Comparison of ENCODE assay signal across 11 cellular contexts in genomic region chr20:48684501-48685041, GRCh38.
DNase-seq lines count a peak whose midpoint lies in the region; ATAC-seq and TF ChIP-seq lines count a peak whose summit lies in the region.
"Had no signal": no experiment of that assay in that cellular context is flagged by ENCODE, and none has a peak within 500 bp of the region (broad histone marks: within the 10 kb centered on the region; RNA-seq: fewer than 3 reads in every experiment).

No MANE protein-coding gene starts in this region.

- ATAC-seq in HG02885 (IDR thresholded peaks at IDR 0.05; ENCODE audit: poor library complexity, unreplicated experiment) = no peak
- ATAC-seq: sciatic nerve had no signal

- TF ChIP-seq CTCF in endothelial cell (IDR thresholded peaks at IDR 0.05; ENCODE audit: unreplicated experiment) = no peak
- TF ChIP-seq CTCF in hepatocyte (IDR thresholded peaks at IDR 0.05; ENCODE audit: poor library complexity) = no peak

- H3K4ac ChIP-seq in trophoblast cell (ENCODE audit: low read depth, low read length) = no peak overlapping the region

- H3K9me3 Mint-ChIP-seq in endothelial cell (ENCODE audit: unreplicated experiment) = no peaks in the 10 kb centered on the region

- peak overlapping the region; percentile 74 for H3K27ac Mint-ChIP-seq in endothelial cell (ENCODE audit: unreplicated experiment)

- DNase-seq in EL (peak; percentile 27), RPMI7951 (ENCODE audit: low read depth) (peak; percentile 82), endothelial cell (ENCODE audit: low spot score) (no peak), trophoblast cell (peak; percentile 25 to 69), SKM-1 (lab: John Stamatoyannopoulos, UW; ENCODE audit: unreplicated experiment) (no peak), DMS 273 treated with DMSO at 0.1 percent for 48 hours (lab: John Stamatoyannopoulos, UW) (no peak), hepatocyte (ENCODE audit: low spot score) (no peak)
- DNase-seq: GOT3, NCI-H524 had no signal

- no peak overlapping the region for H4K8ac ChIP-seq in trophoblast cell (ENCODE audit: low read depth, low read length)

- H3K9ac ChIP-seq in trophoblast cell (ENCODE audit: low read length) = no peak overlapping the region

- H3K79me2 ChIP-seq in trophoblast cell (ENCODE audit: control insufficient read depth, insufficient read depth, low read length, poor library complexity) (no peaks in the 10 kb centered on the region), hepatocyte (no peaks in the 10 kb centered on the region)

- peaks cover 54% of the 10 kb centered on the region for H3K4me1 Mint-ChIP-seq in endothelial cell (ENCODE audit: unreplicated experiment)

- no peak overlapping the region for H2BK5ac ChIP-seq in trophoblast cell (ENCODE audit: low read depth, low read length, poor library complexity)

- peak overlapping the region; percentile 37 for H3K4me3 Mint-ChIP-seq in endothelial cell (ENCODE audit: unreplicated experiment)

- no peaks in the 10 kb centered on the region for H3K9me2 ChIP-seq in hepatocyte (replicated peaks; ENCODE audit: insufficient read depth)

- H3K27ac ChIP-seq in trophoblast cell (ENCODE audit: low read depth, low read length) = no peak overlapping the region
- no peak overlapping the region for H3K27ac ChIP-seq in hepatocyte

- H3K18ac ChIP-seq in trophoblast cell (ENCODE audit: low read length) = no peak overlapping the region

- H3K4me3 ChIP-seq in trophoblast cell (ENCODE audit: low read depth, low read length) = no peak overlapping the region
- H3K4me3 ChIP-seq in hepatocyte = no peak overlapping the region

- H2AK5ac ChIP-seq in trophoblast cell (ENCODE audit: low read length) = no peak overlapping the region

- H2BK12ac ChIP-seq in trophoblast cell (ENCODE audit: low read length) = no peak overlapping the region

- H4K91ac ChIP-seq in trophoblast cell (ENCODE audit: low read depth, low read length) = no peak overlapping the region

- no peaks in the 10 kb centered on the region for H3K9me3 ChIP-seq in trophoblast cell (ENCODE audit: insufficient read depth, low read depth, low read length)
- no peaks in the 10 kb centered on the region for H3K9me3 ChIP-seq in hepatocyte (ENCODE audit: low read depth)

- H3K27me3 ChIP-seq in trophoblast cell (ENCODE audit: insufficient read depth, low read length) = no peaks in the 10 kb centered on the region
- H3K27me3 ChIP-seq in hepatocyte = no peaks in the 10 kb centered on the region

- H2AFZ ChIP-seq in trophoblast cell (ENCODE audit: insufficient read depth, low read length, poor library complexity) (peak overlapping the region; percentile 30), hepatocyte (no peak overlapping the region)

- no peak overlapping the region for H2BK120ac ChIP-seq in trophoblast cell (ENCODE audit: insufficient read depth, low read length, poor library complexity)

- whole genome bisulfite sequencing in trophoblast cell (ENCODE audit: extremely low coverage, insufficient coverage, insufficient read length) = no CpG with 5 or more reads among the region's 14 CpGs
- 90% methylated on average over 14 of the region's 14 CpGs for WGBS in hepatocyte (ENCODE audit: low lambda C conversion rate, missing lambda C conversion rate)

- peaks cover 52% of the 10 kb centered on the region for H3K36me3 Mint-ChIP-seq in endothelial cell (ENCODE audit: low read depth, unreplicated experiment)

- H3K4me1 ChIP-seq in trophoblast cell (ENCODE audit: control insufficient read depth in 1 of 2, insufficient read depth in 2 of 2, low read length in 2 of 2) (peaks cover 4 to 5% of the 10 kb centered on the region in 2 experiments), hepatocyte (ENCODE audit: insufficient read depth) (peaks cover 36% of the 10 kb centered on the region)

- H3K23ac ChIP-seq in trophoblast cell (ENCODE audit: low read length) = no peak overlapping the region

- H4K20me1 ChIP-seq in hepatocyte (ENCODE audit: insufficient read depth, poor library complexity, severe bottlenecking) = no peaks in the 10 kb centered on the region

- no peak overlapping the region for H3K4me2 ChIP-seq in trophoblast cell (ENCODE audit: low read length)
- H3K4me2 ChIP-seq in hepatocyte = no peak overlapping the region

- no peak overlapping the region for H3K14ac ChIP-seq in trophoblast cell (ENCODE audit: low read length)

- H3K36me3 ChIP-seq in trophoblast cell (ENCODE audit: control insufficient read depth in 1 of 2, insufficient read depth in 2 of 2, low read length in 2 of 2) (no peaks in the 10 kb centered on the region), hepatocyte (replicated peaks; ENCODE audit: insufficient read depth, low read depth) (no peaks in the 10 kb centered on the region)

- H3K27me3 Mint-ChIP-seq in endothelial cell (ENCODE audit: unreplicated experiment) = peaks cover 20% of the 10 kb centered on the region

- H4K12ac ChIP-seq in trophoblast cell (ENCODE audit: low read depth, low read length) = no peak overlapping the region

- no peaks in the 10 kb centered on the region for H3K79me1 ChIP-seq in trophoblast cell (ENCODE audit: low read length)

Comparison
In these comparisons a context has a peak if more than half of its experiments do, and no peak if none do; other contexts are left out.
1. DNase-seq: peak in EL (single experiment), RPMI7951 (single experiment) and trophoblast cell (2 of 2); none in endothelial cell (single experiment), SKM-1 (single experiment), DMS 273 treated with DMSO at 0.1 percent for 48 hours (single experiment) and hepatocyte (single experiment).